ENCODE assay signal across 1 cellular context in the genomic region with DNA sequence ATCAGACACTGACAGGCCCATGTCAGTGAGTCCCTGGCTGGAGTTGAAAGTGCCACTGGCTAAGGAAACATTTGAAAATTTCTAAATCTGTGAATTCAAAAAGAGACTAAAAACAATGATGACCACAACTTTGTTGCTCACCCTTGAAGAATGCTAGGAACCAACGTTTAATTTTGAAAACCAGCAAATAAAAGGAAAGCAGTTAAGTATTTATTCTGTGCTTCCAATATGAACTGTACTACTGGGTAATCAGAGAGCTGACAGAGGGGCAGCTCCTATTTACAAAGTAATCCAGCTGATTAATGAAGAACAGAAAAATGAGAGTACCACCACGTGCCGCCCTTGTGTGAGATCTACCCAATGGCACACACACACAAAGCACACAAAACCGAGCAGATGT.
TF ChIP-seq lines count a peak whose summit lies in the region.

No MANE protein-coding gene starts in this region.

TF ChIP-seq in GM23338, 12 proteins besides CTCF, POLR2A, EP300 and RAD21 (continued from another document):
- TF ChIP-seq, protein P1, sequence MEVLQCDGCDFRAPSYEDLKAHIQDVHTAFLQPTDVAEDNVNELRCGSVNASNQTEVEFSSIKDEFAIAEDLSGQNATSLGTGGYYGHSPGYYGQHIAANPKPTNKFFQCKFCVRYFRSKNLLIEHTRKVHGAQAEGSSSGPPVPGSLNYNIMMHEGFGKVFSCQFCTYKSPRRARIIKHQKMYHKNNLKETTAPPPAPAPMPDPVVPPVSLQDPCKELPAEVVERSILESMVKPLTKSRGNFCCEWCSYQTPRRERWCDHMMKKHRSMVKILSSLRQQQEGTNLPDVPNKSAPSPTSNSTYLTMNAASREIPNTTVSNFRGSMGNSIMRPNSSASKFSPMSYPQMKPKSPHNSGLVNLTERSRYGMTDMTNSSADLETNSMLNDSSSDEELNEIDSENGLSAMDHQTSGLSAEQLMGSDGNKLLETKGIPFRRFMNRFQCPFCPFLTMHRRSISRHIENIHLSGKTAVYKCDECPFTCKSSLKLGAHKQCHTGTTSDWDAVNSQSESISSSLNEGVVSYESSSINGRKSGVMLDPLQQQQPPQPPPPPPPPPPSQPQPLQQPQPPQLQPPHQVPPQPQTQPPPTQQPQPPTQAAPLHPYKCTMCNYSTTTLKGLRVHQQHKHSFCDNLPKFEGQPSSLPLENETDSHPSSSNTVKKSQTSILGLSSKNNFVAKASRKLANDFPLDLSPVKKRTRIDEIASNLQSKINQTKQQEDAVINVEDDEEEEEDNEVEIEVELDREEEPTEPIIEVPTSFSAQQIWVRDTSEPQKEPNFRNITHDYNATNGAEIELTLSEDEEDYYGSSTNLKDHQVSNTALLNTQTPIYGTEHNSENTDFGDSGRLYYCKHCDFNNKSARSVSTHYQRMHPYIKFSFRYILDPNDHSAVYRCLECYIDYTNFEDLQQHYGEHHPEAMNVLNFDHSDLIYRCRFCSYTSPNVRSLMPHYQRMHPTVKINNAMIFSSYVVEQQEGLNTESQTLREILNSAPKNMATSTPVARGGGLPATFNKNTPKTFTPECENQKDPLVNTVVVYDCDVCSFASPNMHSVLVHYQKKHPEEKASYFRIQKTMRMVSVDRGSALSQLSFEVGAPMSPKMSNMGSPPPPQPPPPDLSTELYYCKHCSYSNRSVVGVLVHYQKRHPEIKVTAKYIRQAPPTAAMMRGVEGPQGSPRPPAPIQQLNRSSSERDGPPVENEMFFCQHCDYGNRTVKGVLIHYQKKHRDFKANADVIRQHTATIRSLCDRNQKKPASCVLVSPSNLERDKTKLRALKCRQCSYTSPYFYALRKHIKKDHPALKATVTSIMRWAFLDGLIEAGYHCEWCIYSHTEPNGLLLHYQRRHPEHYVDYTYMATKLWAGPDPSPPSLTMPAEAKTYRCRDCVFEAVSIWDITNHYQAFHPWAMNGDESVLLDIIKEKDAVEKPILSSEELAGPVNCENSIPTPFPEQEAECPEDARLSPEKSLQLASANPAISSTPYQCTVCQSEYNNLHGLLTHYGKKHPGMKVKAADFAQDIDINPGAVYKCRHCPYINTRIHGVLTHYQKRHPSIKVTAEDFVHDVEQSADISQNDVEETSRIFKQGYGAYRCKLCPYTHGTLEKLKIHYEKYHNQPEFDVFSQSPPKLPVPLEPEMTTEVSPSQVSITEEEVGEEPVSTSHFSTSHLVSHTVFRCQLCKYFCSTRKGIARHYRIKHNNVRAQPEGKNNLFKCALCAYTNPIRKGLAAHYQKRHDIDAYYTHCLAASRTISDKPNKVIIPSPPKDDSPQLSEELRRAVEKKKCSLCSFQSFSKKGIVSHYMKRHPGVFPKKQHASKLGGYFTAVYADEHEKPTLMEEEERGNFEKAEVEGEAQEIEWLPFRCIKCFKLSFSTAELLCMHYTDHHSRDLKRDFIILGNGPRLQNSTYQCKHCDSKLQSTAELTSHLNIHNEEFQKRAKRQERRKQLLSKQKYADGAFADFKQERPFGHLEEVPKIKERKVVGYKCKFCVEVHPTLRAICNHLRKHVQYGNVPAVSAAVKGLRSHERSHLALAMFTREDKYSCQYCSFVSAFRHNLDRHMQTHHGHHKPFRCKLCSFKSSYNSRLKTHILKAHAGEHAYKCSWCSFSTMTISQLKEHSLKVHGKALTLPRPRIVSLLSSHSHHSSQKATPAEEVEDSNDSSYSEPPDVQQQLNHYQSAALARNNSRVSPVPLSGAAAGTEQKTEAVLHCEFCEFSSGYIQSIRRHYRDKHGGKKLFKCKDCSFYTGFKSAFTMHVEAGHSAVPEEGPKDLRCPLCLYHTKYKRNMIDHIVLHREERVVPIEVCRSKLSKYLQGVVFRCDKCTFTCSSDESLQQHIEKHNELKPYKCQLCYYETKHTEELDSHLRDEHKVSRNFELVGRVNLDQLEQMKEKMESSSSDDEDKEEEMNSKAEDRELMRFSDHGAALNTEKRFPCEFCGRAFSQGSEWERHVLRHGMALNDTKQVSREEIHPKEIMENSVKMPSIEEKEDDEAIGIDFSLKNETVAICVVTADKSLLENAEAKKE (CRISPR knock-in tag; IDR thresholded peaks at IDR 0.05), result no peak
- TF ChIP-seq ZNF331 (CRISPR knock-in tag; IDR thresholded peaks at IDR 0.05; ENCODE audit: low read depth) (no peak), EZH2 (IDR thresholded peaks at IDR 0.05; ENCODE audit: low read depth, unreplicated experiment) (no peak), STAT1 (IDR thresholded peaks at IDR 0.05; ENCODE audit: unreplicated experiment) (no peak), POLR2AphosphoS5 (IDR thresholded peaks at IDR 0.05; ENCODE audit: low read depth) (no peak), ZNF114 (CRISPR knock-in tag; IDR thresholded peaks at IDR 0.05) (no peak), JUNB (IDR thresholded peaks at IDR 0.05; ENCODE audit: unreplicated experiment) (no peak)
- TF ChIP-seq, protein P2, sequence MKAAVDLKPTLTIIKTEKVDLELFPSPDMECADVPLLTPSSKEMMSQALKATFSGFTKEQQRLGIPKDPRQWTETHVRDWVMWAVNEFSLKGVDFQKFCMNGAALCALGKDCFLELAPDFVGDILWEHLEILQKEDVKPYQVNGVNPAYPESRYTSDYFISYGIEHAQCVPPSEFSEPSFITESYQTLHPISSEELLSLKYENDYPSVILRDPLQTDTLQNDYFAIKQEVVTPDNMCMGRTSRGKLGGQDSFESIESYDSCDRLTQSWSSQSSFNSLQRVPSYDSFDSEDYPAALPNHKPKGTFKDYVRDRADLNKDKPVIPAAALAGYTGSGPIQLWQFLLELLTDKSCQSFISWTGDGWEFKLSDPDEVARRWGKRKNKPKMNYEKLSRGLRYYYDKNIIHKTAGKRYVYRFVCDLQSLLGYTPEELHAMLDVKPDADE (IDR thresholded peaks at IDR 0.05), result no peak
